Comparison of ENCODE assay signal across 1 cellular context in genomic region chr15:60494108-60494507, GRCh38.
TF ChIP-seq lines count a peak whose summit lies in the region.

No MANE protein-coding gene starts in this region.

TF ChIP-seq in A549, 52 proteins besides CTCF, POLR2A, EP300 and RAD21 (continued from another document):
- no peak for TF ChIP-seq RARB (CRISPR knock-in tag; IDR thresholded peaks at IDR 0.05)
- TF ChIP-seq JUN (IDR thresholded peaks at IDR 0.05): no peak
- no peak for TF ChIP-seq HOXB5 (CRISPR knock-in tag; IDR thresholded peaks at IDR 0.05)
- no peak for TF ChIP-seq JUNB (IDR thresholded peaks at IDR 0.05)
- no peak for TF ChIP-seq E2F6 (IDR thresholded peaks at IDR 0.05; ENCODE audit: borderline replicate concordance, low read depth)
- TF ChIP-seq SREBF2 (IDR thresholded peaks at IDR 0.05): no peak
- TF ChIP-seq TP53 (CRISPR knock-in tag; IDR thresholded peaks at IDR 0.05): no peak
- TF ChIP-seq ZFP36 (IDR thresholded peaks at IDR 0.05; ENCODE audit: borderline replicate concordance, partially characterized antibody): no peak
- TF ChIP-seq PBX3 (IDR thresholded peaks at IDR 0.05): no peak
- no peak for TF ChIP-seq KDM1A (IDR thresholded peaks at IDR 0.05; ENCODE audit: low read depth)
- TF ChIP-seq FOXS1 (CRISPR knock-in tag; IDR thresholded peaks at IDR 0.05): no peak
